In genomic region chr11:107804219-107804618, GRCh38 we compare ENCODE assay signal across 23 cellular contexts.
"Had no signal": no experiment of that assay in that cellular context is flagged by ENCODE, and none has a peak within 500 bp of the region (broad histone marks: within the 10 kb centered on the region; RNA-seq: fewer than 3 reads in every experiment).

No MANE protein-coding gene starts in this region.

- H3K4me1 ChIP-seq: heart left ventricle, lower lobe of right lung, right atrium auricular region, right lobe of liver, stomach, testis, thyroid gland, upper lobe of right lung had no signal

- H3K36me3 ChIP-seq: heart left ventricle, lower lobe of right lung, ovary, right atrium auricular region, right lobe of liver, thyroid gland, upper lobe of right lung had no signal

- H3K9me3 ChIP-seq: heart left ventricle, lower lobe of right lung, ovary, right atrium auricular region, right lobe of liver, stomach, testis, thyroid gland, upper lobe of right lung had no signal

- H3K27me3 ChIP-seq: heart left ventricle, ovary, right atrium auricular region, right lobe of liver, stomach, testis, thyroid gland, upper lobe of right lung had no signal

- DNase-seq: heart left ventricle; hypothalamus; immature natural killer cell; lower lobe of right lung; mammary epithelial cell; mesenchymal stem cell; naive thymus-derived CD4-positive, alpha-beta T cell; ovary; right lobe of liver; stimulated activated CD4-positive, alpha-beta T cell treated with anti-CD3 and anti-CD28 coated beads, Interleukin-12 subunit alpha, Interleukin-12 subunit beta, amount 100 ng/mL, for 4 hours; stimulated activated CD4-positive, alpha-beta T cell treated with anti-CD3 and anti-CD28 coated beads, Interleukin-15, amount 100 ng/mL, for 24 hours; stimulated activated CD4-positive, alpha-beta T cell treated with anti-CD3 and anti-CD28 coated beads, Interleukin-2, amount 100 ng/mL, for 24 hours; stimulated activated CD4-positive, alpha-beta T cell treated with anti-CD3 and anti-CD28 coated beads, Interleukin-4, amount 100 ng/mL, for 1 hour; stimulated activated naive B cell treated with anti-CD40 and anti-IgM and Interleukin-4, amounts not matched to agents 10 μg/mL and 1 μg/mL and 100 μg/mL, for 72 hours; stimulated activated naive CD8-positive, alpha-beta T cell treated with anti-CD3 and anti-CD28 coated beads, Interleukin-15, Interleukin-2, amounts not matched to agents 100 U/mL and 50 U/mL, for 24 hours; stomach; testis; thyroid gland; trophoblast cell; upper lobe of right lung had no signal

- H3K4me3 ChIP-seq: heart left ventricle, lower lobe of right lung, ovary, right atrium auricular region, right lobe of liver, stomach, testis, thyroid gland, upper lobe of right lung had no signal

- ATAC-seq: heart left ventricle; left lobe of liver; lower lobe of right lung; naive thymus-derived CD4-positive, alpha-beta T cell; natural killer cell treated with Interleukin-12 subunit alpha and Interleukin-12 subunit beta and Interleukin-15 and Interleukin-18, amount 100 ng/mL, for 72 hours; right lobe of liver; stimulated activated naive B cell treated with anti-CD40 and anti-IgM and Interleukin-4, amounts not matched to agents 10 μg/mL and 1 μg/mL and 100 μg/mL, for 72 hours; stimulated activated naive CD8-positive, alpha-beta T cell treated with anti-CD3 and anti-CD28 coated beads, Interleukin-15, Interleukin-2, amounts not matched to agents 100 U/mL and 50 U/mL, for 24 hours; upper lobe of right lung had no signal

- H3K27ac ChIP-seq: heart left ventricle, lower lobe of right lung, ovary, right atrium auricular region, right lobe of liver, stomach, testis, thyroid gland, upper lobe of right lung had no signal
